In the genomic region with DNA sequence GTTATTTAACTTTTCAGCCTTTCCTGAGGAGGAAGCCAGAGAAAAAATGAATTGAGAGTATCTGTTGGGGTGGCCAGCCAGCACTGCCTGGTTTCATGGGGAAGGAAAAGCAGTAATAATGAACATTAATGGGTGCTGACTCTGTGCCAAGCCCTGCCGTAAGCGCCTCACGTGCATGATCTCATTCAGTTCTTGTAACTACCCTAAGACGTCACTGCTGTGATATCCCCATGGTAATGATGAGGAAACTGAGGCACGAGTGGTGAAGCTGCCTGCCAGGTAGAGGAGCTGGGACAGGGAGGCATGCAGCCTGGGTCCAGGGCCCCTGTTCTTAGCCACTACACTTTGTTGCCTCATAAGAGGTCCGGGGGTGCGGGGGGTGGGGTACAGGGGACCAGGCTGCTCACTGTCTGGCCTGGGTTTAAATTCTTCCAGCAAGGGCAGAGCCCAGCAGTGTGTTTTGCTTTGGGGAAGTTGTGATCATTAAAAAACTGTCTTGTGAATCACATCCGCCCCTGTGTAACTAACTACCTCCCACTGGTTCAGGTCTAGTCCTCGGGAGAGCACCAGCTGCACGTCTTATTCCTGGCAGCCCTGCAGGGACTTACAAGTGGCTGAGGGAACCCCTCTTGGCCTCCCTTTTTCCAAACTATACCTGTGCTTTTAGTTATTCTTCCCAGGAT, we compare ENCODE assay signal across 1 cellular context.
A peak's percentile ranks its signal among the peaks of the same experiment; 100 is the strongest.
TF ChIP-seq lines count a peak whose summit lies in the region.

No MANE protein-coding gene starts in this region.

TF ChIP-seq in GM12878, 131 proteins besides CTCF, POLR2A, EP300 and RAD21 (continued from another document):
- TF ChIP-seq, protein P1, sequence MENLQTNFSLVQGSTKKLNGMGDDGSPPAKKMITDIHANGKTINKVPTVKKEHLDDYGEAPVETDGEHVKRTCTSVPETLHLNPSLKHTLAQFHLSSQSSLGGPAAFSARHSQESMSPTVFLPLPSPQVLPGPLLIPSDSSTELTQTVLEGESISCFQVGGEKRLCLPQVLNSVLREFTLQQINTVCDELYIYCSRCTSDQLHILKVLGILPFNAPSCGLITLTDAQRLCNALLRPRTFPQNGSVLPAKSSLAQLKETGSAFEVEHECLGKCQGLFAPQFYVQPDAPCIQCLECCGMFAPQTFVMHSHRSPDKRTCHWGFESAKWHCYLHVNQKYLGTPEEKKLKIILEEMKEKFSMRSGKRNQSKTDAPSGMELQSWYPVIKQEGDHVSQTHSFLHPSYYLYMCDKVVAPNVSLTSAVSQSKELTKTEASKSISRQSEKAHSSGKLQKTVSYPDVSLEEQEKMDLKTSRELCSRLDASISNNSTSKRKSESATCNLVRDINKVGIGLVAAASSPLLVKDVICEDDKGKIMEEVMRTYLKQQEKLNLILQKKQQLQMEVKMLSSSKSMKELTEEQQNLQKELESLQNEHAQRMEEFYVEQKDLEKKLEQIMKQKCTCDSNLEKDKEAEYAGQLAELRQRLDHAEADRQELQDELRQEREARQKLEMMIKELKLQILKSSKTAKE (IDR thresholded peaks at IDR 0.05; ENCODE audit: low read depth, poor library complexity, severe bottlenecking), result no peak
- TF ChIP-seq CREB1 (IDR thresholded peaks at IDR 0.05; ENCODE audit: low read depth) (peak; percentile 60; the same call in 1 of the 2 replicates), HDGF (IDR thresholded peaks at IDR 0.05) (no peak), BHLHE40 (IDR thresholded peaks at IDR 0.05; ENCODE audit: borderline replicate concordance in 1 of 2, low read depth in 2 of 2, low read length in 1 of 2) (peak; percentile 90 to 92), FOS (IDR thresholded peaks at IDR 0.05; ENCODE audit: borderline replicate concordance, extremely low read depth, insufficient read length) (no peak), ETV6 (conservative IDR thresholded peaks at IDR 0.05 in 1 of 2, IDR thresholded peaks at IDR 0.05 in 1 of 2; ENCODE audit: borderline replicate concordance in 1 of 2, low read depth in 1 of 2) (0 out of 4 replicates have a peak, but pooled peaks of 1 of the 2 experiments have one; percentile 4)
